Comparison of ENCODE assay signal across 1 cellular context in the genomic region with DNA sequence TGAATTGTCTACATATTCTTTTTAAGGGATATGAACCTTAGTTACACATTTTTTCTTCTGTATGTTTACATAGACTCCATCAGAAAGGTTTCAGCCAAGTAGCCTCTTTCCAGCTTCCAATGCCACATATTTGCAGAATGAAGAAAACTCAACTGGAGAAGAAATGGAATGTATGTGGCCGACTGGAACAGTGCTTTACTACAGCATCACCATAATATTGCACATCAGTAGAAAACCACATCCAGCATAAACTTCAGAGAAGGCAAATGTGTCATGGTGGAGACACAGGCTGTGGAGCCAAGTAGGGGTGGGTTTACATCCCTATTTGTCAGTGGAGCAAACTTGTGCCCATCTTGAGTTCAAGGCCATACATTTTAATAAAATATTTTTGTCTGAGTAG.
TF ChIP-seq lines count a peak whose summit lies in the region.

No MANE protein-coding gene starts in this region.

TF ChIP-seq in SK-N-SH treated with all-trans-retinoic acid at 6 μM for 48 hours, 23 proteins besides CTCF, POLR2A, EP300 and RAD21 (continued from another document):
- TF ChIP-seq, protein P1, sequence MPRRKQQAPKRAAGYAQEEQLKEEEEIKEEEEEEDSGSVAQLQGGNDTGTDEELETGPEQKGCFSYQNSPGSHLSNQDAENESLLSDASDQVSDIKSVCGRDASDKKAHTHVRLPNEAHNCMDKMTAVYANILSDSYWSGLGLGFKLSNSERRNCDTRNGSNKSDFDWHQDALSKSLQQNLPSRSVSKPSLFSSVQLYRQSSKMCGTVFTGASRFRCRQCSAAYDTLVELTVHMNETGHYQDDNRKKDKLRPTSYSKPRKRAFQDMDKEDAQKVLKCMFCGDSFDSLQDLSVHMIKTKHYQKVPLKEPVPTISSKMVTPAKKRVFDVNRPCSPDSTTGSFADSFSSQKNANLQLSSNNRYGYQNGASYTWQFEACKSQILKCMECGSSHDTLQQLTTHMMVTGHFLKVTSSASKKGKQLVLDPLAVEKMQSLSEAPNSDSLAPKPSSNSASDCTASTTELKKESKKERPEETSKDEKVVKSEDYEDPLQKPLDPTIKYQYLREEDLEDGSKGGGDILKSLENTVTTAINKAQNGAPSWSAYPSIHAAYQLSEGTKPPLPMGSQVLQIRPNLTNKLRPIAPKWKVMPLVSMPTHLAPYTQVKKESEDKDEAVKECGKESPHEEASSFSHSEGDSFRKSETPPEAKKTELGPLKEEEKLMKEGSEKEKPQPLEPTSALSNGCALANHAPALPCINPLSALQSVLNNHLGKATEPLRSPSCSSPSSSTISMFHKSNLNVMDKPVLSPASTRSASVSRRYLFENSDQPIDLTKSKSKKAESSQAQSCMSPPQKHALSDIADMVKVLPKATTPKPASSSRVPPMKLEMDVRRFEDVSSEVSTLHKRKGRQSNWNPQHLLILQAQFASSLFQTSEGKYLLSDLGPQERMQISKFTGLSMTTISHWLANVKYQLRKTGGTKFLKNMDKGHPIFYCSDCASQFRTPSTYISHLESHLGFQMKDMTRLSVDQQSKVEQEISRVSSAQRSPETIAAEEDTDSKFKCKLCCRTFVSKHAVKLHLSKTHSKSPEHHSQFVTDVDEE (CRISPR knock-in tag; IDR thresholded peaks at IDR 0.05): no peak
- TF ChIP-seq CSDC2 (CRISPR knock-in tag; IDR thresholded peaks at IDR 0.05): no peak
- TF ChIP-seq ZNF70 (CRISPR knock-in tag; IDR thresholded peaks at IDR 0.05): no peak
- no peak for TF ChIP-seq ARNTL (CRISPR knock-in tag; IDR thresholded peaks at IDR 0.05; ENCODE audit: borderline replicate concordance, low read depth)
- TF ChIP-seq PPARA (CRISPR knock-in tag; IDR thresholded peaks at IDR 0.05; ENCODE audit: borderline replicate concordance): no peak
- TF ChIP-seq, protein P2, sequence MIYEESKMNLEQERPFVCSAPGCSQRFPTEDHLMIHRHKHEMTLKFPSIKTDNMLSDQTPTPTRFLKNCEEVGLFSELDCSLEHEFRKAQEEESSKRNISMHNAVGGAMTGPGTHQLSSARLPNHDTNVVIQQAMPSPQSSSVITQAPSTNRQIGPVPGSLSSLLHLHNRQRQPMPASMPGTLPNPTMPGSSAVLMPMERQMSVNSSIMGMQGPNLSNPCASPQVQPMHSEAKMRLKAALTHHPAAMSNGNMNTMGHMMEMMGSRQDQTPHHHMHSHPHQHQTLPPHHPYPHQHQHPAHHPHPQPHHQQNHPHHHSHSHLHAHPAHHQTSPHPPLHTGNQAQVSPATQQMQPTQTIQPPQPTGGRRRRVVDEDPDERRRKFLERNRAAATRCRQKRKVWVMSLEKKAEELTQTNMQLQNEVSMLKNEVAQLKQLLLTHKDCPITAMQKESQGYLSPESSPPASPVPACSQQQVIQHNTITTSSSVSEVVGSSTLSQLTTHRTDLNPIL (CRISPR knock-in tag; IDR thresholded peaks at IDR 0.05; ENCODE audit: low read depth): no peak
- TF ChIP-seq TOX (CRISPR knock-in tag; IDR thresholded peaks at IDR 0.05; ENCODE audit: borderline replicate concordance): no peak
- no peak for TF ChIP-seq ZFP3 (CRISPR knock-in tag; IDR thresholded peaks at IDR 0.05)
- TF ChIP-seq, protein P3, sequence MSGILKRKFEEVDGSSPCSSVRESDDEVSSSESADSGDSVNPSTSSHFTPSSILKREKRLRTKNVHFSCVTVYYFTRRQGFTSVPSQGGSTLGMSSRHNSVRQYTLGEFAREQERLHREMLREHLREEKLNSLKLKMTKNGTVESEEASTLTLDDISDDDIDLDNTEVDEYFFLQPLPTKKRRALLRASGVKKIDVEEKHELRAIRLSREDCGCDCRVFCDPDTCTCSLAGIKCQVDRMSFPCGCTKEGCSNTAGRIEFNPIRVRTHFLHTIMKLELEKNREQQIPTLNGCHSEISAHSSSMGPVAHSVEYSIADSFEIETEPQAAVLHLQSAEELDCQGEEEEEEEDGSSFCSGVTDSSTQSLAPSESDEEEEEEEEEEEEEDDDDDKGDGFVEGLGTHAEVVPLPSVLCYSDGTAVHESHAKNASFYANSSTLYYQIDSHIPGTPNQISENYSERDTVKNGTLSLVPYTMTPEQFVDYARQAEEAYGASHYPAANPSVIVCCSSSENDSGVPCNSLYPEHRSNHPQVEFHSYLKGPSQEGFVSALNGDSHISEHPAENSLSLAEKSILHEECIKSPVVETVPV (CRISPR knock-in tag; IDR thresholded peaks at IDR 0.05): no peak
- TF ChIP-seq ISL1 (CRISPR knock-in tag; IDR thresholded peaks at IDR 0.05): no peak
- no peak for TF ChIP-seq ZNF8 (CRISPR knock-in tag; IDR thresholded peaks at IDR 0.05)
- no peak for TF ChIP-seq SNAI2 (CRISPR knock-in tag; IDR thresholded peaks at IDR 0.05)
